In the genomic region with DNA sequence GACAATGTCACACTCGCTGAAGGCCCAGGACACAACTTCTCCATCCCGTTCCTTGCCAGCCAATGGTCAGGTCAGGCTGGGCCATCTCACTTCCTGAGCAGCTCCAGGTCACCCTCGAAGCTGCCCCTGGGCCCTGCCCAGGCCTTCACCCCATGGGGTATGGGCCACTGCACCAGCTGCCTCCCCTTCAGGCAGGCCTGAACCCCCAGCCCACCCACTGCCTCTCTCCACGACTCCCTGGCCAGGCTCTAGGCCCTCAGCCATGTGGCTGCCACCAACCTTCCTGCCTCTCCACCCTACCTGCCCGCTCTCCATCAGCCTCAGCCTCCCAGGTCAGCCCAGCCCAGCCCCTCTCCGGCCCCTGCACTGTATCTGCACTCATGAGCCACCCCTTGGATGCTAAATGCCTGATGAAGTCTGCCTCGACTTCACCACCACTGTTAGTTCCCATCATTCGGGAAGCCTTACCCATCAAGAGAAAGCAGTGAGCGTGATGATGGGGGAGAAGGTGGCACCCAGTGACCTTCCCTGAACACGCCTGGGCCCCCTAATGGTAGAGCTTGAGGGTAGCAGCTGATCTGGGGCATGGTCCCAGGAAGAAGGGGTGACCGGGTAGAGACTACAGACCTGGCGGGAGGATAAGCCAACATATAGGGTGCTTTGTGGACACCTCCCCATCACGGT, we compare ENCODE assay signal across 1 cellular context.
TF ChIP-seq lines count a peak whose summit lies in the region.

No MANE protein-coding gene starts in this region.

TF ChIP-seq in H1, 55 proteins besides CTCF, POLR2A, EP300 and RAD21:
- TF ChIP-seq SRF (IDR thresholded peaks at IDR 0.05; ENCODE audit: low read depth, low read length) (no peak), SIRT6 (IDR thresholded peaks at IDR 0.05; ENCODE audit: low read length) (no peak), SIN3A (conservative IDR thresholded peaks at IDR 0.05 in 1 of 2, IDR thresholded peaks at IDR 0.05 in 1 of 2; ENCODE audit: low read depth in 1 of 2, low read length in 2 of 2) (no peak), HDAC6 (IDR thresholded peaks at IDR 0.05; ENCODE audit: low read depth, low read length) (no peak), RBBP5 (IDR thresholded peaks at IDR 0.05; ENCODE audit: borderline replicate concordance, low read depth, low read length) (no peak), KDM4A (IDR thresholded peaks at IDR 0.05; ENCODE audit: low read depth, low read length, severe bottlenecking) (no peak), RXRA (IDR thresholded peaks at IDR 0.05; ENCODE audit: insufficient read depth, low read depth, low read length) (no peak)
TF ChIP-seq in H1: peak in this region for 0.
